23 cellular contexts compared by ENCODE assay signal in genomic region chrX:70042399-70043371, GRCh38. TPM values are rescaled to one million over a fixed set of nuclear protein-coding genes. Genes with fewer than 3 reads are reported as not detected.
A peak's percentile ranks its signal among the peaks of the same experiment; 100 is the strongest.
DNase-seq lines count a peak whose midpoint lies in the region; ATAC-seq and TF ChIP-seq lines count a peak whose summit lies in the region.
"Had no signal": no experiment of that assay in that cellular context is flagged by ENCODE, and none has a peak within 500 bp of the region (broad histone marks: within the 10 kb centered on the region; RNA-seq: fewer than 3 reads in every experiment).

No MANE protein-coding gene starts in this region.

- no peak for ATAC-seq in HG03460 (IDR thresholded peaks at IDR 0.05; ENCODE audit: unreplicated experiment)
- no peak for ATAC-seq in GM21423 (IDR thresholded peaks at IDR 0.05; ENCODE audit: unreplicated experiment)
- ATAC-seq: right cardiac atrium had no signal

- H3K36me3 ChIP-seq in prostate gland: no peaks in the 10 kb centered on the region
- H3K36me3 ChIP-seq: breast epithelium, SJCRH30 had no signal

- no peak overlapping the region for H3K4me3 ChIP-seq in LNCaP clone FGC (ENCODE audit: low read depth, low read length)
- no peak overlapping the region for H3K4me3 ChIP-seq in epithelial cell of esophagus (ENCODE audit: low read length)
- no peak overlapping the region for H3K4me3 ChIP-seq in prostate gland
- H3K4me3 ChIP-seq: breast epithelium, SJCRH30 had no signal

- TF ChIP-seq POLR2A in prostate gland (IDR thresholded peaks at IDR 0.05): no peak

- 80% methylated on average over 9 of the region's 11 CpGs for WGBS in prostate gland

- intact Hi-C loops in prostate gland (cut with DNase I): no loop called here

- H3K27ac ChIP-seq in prostate gland: no peak overlapping the region
- H3K27ac ChIP-seq: breast epithelium, SJCRH30 had no signal

- H3K4me1 ChIP-seq in prostate gland (replicated peaks): no peaks in the 10 kb centered on the region
- H3K4me1 ChIP-seq: breast epithelium, SJCRH30 had no signal

- DNase-seq in LNCaP clone FGC (ENCODE audit: low read depth): peak; percentile 40
- peak; percentile 63 for DNase-seq in epithelial cell of esophagus (ENCODE audit: low read depth)
- peak; percentile 27 for DNase-seq in prostate gland (ENCODE audit: low spot score)
- DNase-seq in ecto neural progenitor cell (ENCODE audit: low spot score): no peak
- no peak for DNase-seq in NCI-H446 (lab: John Stamatoyannopoulos, UW)
- DNase-seq: activated CD4-positive, alpha-beta T cell treated with anti-CD3 and anti-CD28 coated beads, Interleukin-2, amount 10 ng/mL, durations not matched to agents 24 days and 14 days; activated T-cell treated with anti-CD3 and anti-CD28 coated beads, Interleukin-2, amount 50 U/mL, for 24 hours; DMS 273 treated with DMSO at 0.1 percent for 48 hours; effector CD4-positive, alpha-beta T cell; foreskin melanocyte; NCI-H1436 treated with DMSO at 0.1 percent for 48 hours; SJCRH30; stimulated activated CD4-positive, alpha-beta T cell treated with anti-CD3 and anti-CD28 coated beads, Interleukin-2, amount 100 ng/mL, for 24 hours; T-helper 9 cell had no signal

- no peaks in the 10 kb centered on the region for H3K27me3 ChIP-seq in prostate gland (replicated peaks; ENCODE audit: insufficient read depth)
- H3K27me3 ChIP-seq: SJCRH30 had no signal

- TF ChIP-seq CTCF in GM12873 (IDR thresholded peaks at IDR 0.05; ENCODE audit: insufficient read depth, low read depth, low read length, missing control alignments): peak; percentile 13
- TF ChIP-seq CTCF in LNCaP clone FGC (IDR thresholded peaks at IDR 0.05; ENCODE audit: control insufficient read depth, extremely low read depth, insufficient read depth): no peak
- peak; percentile 20 for TF ChIP-seq CTCF in epithelial cell of esophagus (IDR thresholded peaks at IDR 0.05; ENCODE audit: insufficient read depth, low read depth, low read length, missing control alignments)
- no peak for TF ChIP-seq CTCF in prostate gland (IDR thresholded peaks at IDR 0.05)

- no peaks in the 10 kb centered on the region for H3K9me3 ChIP-seq in prostate gland
- H3K9me3 ChIP-seq: breast epithelium, SJCRH30 had no signal

RNA-seq across cellular contexts. Expression of gene AWAT2, which starts 7.1 kb away (rescaled TPM):
- not detected for total RNA-seq in prostate gland
- total RNA-seq: activated CD4-positive, alpha-beta T cell treated with anti-CD3 and anti-CD28 coated beads, Interleukin-2, amount 10 ng/mL, durations not matched to agents 24 days and 14 days; B cell; breast epithelium; NCI-H460; right cardiac atrium; SJCRH30; temporal lobe had no signal

RNA-seq across cellular contexts. Expression of gene OTUD6A, which starts 19.6 kb away (rescaled TPM):
- total RNA-seq in prostate gland: 1 to 10 TPM in 1 of 2 donors, not detected in 1; 1.1 TPM
- total RNA-seq: activated CD4-positive, alpha-beta T cell treated with anti-CD3 and anti-CD28 coated beads, Interleukin-2, amount 10 ng/mL, durations not matched to agents 24 days and 14 days; B cell; breast epithelium; lung microvascular endothelial cell; NCI-H460; right cardiac atrium; SJCRH30; temporal lobe had no signal

Comparison
In these comparisons a context has a peak if more than half of its experiments do, and no peak if none do; other contexts are left out.
1. CTCF ChIP-seq: peak in GM12873 (single experiment) and epithelial cell of esophagus (single experiment); none in LNCaP clone FGC (single experiment) and prostate gland (0 of 4).
2. DNase-seq: peak in LNCaP clone FGC (single experiment), epithelial cell of esophagus (single experiment) and prostate gland (single experiment); none in ecto neural progenitor cell (single experiment) and NCI-H446 (0 of 2).